ENCODE assay signal across 1 cellular context in the genomic region with DNA sequence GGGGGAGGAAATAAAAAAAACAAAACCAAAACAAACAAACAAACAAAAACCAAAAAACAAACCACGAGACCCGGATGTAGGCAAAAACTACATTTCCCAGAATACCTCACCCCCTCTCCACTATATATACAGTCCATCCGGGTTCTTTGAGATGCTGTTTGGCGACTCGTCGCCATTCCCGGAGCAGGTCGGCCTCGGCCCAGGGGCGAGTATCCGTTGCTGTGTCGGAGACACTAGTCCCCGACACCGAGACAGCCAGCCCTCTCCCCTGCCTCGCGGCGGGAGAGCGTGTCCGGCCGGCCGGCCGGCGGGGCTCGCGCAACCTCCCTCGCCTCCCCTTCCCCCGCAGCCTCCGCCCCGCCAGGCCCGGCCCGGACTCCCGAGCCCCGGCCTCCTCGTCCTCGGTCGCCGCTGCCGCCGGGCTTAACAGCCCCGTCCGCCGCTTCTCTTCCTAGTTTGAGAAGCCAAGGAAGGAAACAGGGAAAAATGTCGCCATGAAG.
TF ChIP-seq lines count a peak whose summit lies in the region.

A gene (plus strand): TSS at position 154 of the 500 bp plus-strand sequence. CDS start 456 bp downstream, outside the sequence.

TF ChIP-seq in K562, 482 proteins besides CTCF, POLR2A, EP300 and RAD21 (continued from another document and continues in another):
- no peak; the same call in 1 of the 2 replicates for TF ChIP-seq POLR2AphosphoS2 (IDR thresholded peaks at IDR 0.05; ENCODE audit: low read length)
- peak; percentile 69; the same call in 1 of the 2 replicates for TF ChIP-seq DIDO1 (tag; IDR thresholded peaks at IDR 0.05; ENCODE audit: low read depth)
- TF ChIP-seq, protein P1, sequence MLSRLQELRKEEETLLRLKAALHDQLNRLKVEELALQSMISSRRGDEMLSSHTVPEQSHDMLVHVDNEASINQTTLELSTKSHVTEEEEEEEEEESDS (CRISPR knock-in tag; IDR thresholded peaks at IDR 0.05), result no peak
- TF ChIP-seq ZNF12 (CRISPR knock-in tag; IDR thresholded peaks at IDR 0.05), result no peak
- TF ChIP-seq, protein P2, sequence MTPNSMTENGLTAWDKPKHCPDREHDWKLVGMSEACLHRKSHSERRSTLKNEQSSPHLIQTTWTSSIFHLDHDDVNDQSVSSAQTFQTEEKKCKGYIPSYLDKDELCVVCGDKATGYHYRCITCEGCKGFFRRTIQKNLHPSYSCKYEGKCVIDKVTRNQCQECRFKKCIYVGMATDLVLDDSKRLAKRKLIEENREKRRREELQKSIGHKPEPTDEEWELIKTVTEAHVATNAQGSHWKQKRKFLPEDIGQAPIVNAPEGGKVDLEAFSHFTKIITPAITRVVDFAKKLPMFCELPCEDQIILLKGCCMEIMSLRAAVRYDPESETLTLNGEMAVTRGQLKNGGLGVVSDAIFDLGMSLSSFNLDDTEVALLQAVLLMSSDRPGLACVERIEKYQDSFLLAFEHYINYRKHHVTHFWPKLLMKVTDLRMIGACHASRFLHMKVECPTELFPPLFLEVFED (CRISPR knock-in tag; conservative IDR thresholded peaks at IDR 0.05), result peak; percentile 71; the same call in 1 of the 2 replicates
- TF ChIP-seq HCFC1 (IDR thresholded peaks at IDR 0.05; ENCODE audit: low read depth, low read length), result peak; percentile 89
- TF ChIP-seq HMG20B (CRISPR knock-in tag; IDR thresholded peaks at IDR 0.05), result no peak
- TF ChIP-seq FOXK2 (conservative IDR thresholded peaks at IDR 0.05 in 1 of 2, IDR thresholded peaks at IDR 0.05 in 1 of 2; ENCODE audit: low read depth in 2 of 2), result peak; percentile 66 to 75; a peak in 3 of 4 replicates
- TF ChIP-seq JUND (IDR thresholded peaks at IDR 0.05; ENCODE audit: borderline replicate concordance, low read depth, low read length), result peak; percentile 48; the same call in 1 of the 2 replicates
- TF ChIP-seq JUND (tag; IDR thresholded peaks at IDR 0.05; ENCODE audit: borderline replicate concordance, low read depth, low read length), result no peak
- TF ChIP-seq, protein P3, sequence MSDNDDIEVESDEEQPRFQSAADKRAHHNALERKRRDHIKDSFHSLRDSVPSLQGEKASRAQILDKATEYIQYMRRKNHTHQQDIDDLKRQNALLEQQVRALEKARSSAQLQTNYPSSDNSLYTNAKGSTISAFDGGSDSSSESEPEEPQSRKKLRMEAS (CRISPR knock-in tag; IDR thresholded peaks at IDR 0.05), result no peak; the same call in 1 of the 2 replicates
- peak; percentile 93 for TF ChIP-seq KDM5B (IDR thresholded peaks at IDR 0.05; ENCODE audit: insufficient replicate concordance, low read depth, low read length)
- TF ChIP-seq SIX5 (IDR thresholded peaks at IDR 0.05; ENCODE audit: borderline replicate concordance in 1 of 2, insufficient read depth in 1 of 2, low read depth in 1 of 2, low read length in 2 of 2), result peak; percentile 45 to 65; a peak in 2 of 4 replicates
- TF ChIP-seq, protein P4, sequence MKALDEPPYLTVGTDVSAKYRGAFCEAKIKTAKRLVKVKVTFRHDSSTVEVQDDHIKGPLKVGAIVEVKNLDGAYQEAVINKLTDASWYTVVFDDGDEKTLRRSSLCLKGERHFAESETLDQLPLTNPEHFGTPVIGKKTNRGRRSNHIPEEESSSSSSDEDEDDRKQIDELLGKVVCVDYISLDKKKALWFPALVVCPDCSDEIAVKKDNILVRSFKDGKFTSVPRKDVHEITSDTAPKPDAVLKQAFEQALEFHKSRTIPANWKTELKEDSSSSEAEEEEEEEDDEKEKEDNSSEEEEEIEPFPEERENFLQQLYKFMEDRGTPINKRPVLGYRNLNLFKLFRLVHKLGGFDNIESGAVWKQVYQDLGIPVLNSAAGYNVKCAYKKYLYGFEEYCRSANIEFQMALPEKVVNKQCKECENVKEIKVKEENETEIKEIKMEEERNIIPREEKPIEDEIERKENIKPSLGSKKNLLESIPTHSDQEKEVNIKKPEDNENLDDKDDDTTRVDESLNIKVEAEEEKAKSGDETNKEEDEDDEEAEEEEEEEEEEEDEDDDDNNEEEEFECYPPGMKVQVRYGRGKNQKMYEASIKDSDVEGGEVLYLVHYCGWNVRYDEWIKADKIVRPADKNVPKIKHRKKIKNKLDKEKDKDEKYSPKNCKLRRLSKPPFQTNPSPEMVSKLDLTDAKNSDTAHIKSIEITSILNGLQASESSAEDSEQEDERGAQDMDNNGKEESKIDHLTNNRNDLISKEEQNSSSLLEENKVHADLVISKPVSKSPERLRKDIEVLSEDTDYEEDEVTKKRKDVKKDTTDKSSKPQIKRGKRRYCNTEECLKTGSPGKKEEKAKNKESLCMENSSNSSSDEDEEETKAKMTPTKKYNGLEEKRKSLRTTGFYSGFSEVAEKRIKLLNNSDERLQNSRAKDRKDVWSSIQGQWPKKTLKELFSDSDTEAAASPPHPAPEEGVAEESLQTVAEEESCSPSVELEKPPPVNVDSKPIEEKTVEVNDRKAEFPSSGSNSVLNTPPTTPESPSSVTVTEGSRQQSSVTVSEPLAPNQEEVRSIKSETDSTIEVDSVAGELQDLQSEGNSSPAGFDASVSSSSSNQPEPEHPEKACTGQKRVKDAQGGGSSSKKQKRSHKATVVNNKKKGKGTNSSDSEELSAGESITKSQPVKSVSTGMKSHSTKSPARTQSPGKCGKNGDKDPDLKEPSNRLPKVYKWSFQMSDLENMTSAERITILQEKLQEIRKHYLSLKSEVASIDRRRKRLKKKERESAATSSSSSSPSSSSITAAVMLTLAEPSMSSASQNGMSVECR (CRISPR knock-in tag; IDR thresholded peaks at IDR 0.05), result peak; percentile 63; the same call in 1 of the 2 replicates
- 0 out of 2 replicates have a peak, but pooled peaks have one; percentile 63 for TF ChIP-seq GTF2E2 (tag; IDR thresholded peaks at IDR 0.05)
- no peak for TF ChIP-seq RBM34 (IDR thresholded peaks at IDR 0.05; ENCODE audit: borderline replicate concordance, insufficient read depth, low read length)
- TF ChIP-seq PHF8 (IDR thresholded peaks at IDR 0.05; ENCODE audit: borderline replicate concordance, low read length), result peak; percentile 83; the same call in 1 of the 2 replicates
- TF ChIP-seq, protein P5, sequence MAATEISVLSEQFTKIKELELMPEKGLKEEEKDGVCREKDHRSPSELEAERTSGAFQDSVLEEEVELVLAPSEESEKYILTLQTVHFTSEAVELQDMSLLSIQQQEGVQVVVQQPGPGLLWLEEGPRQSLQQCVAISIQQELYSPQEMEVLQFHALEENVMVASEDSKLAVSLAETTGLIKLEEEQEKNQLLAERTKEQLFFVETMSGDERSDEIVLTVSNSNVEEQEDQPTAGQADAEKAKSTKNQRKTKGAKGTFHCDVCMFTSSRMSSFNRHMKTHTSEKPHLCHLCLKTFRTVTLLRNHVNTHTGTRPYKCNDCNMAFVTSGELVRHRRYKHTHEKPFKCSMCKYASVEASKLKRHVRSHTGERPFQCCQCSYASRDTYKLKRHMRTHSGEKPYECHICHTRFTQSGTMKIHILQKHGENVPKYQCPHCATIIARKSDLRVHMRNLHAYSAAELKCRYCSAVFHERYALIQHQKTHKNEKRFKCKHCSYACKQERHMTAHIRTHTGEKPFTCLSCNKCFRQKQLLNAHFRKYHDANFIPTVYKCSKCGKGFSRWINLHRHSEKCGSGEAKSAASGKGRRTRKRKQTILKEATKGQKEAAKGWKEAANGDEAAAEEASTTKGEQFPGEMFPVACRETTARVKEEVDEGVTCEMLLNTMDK (IDR thresholded peaks at IDR 0.05; ENCODE audit: borderline replicate concordance, insufficient read depth, low read depth, low read length, poor library complexity, severe bottlenecking), result no peak
- no peak for TF ChIP-seq DACH1 (IDR thresholded peaks at IDR 0.05; ENCODE audit: partially characterized antibody)
- no peak for TF ChIP-seq HDAC8 (tag; IDR thresholded peaks at IDR 0.05)
- TF ChIP-seq, protein P6, sequence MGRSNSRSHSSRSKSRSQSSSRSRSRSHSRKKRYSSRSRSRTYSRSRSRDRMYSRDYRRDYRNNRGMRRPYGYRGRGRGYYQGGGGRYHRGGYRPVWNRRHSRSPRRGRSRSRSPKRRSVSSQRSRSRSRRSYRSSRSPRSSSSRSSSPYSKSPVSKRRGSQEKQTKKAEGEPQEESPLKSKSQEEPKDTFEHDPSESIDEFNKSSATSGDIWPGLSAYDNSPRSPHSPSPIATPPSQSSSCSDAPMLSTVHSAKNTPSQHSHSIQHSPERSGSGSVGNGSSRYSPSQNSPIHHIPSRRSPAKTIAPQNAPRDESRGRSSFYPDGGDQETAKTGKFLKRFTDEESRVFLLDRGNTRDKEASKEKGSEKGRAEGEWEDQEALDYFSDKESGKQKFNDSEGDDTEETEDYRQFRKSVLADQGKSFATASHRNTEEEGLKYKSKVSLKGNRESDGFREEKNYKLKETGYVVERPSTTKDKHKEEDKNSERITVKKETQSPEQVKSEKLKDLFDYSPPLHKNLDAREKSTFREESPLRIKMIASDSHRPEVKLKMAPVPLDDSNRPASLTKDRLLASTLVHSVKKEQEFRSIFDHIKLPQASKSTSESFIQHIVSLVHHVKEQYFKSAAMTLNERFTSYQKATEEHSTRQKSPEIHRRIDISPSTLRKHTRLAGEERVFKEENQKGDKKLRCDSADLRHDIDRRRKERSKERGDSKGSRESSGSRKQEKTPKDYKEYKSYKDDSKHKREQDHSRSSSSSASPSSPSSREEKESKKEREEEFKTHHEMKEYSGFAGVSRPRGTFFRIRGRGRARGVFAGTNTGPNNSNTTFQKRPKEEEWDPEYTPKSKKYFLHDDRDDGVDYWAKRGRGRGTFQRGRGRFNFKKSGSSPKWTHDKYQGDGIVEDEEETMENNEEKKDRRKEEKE (IDR thresholded peaks at IDR 0.05; ENCODE audit: borderline replicate concordance in 1 of 2, control insufficient read depth in 1 of 2, low read depth in 2 of 2, low read length in 1 of 2), result no peak
- TF ChIP-seq, protein P7, sequence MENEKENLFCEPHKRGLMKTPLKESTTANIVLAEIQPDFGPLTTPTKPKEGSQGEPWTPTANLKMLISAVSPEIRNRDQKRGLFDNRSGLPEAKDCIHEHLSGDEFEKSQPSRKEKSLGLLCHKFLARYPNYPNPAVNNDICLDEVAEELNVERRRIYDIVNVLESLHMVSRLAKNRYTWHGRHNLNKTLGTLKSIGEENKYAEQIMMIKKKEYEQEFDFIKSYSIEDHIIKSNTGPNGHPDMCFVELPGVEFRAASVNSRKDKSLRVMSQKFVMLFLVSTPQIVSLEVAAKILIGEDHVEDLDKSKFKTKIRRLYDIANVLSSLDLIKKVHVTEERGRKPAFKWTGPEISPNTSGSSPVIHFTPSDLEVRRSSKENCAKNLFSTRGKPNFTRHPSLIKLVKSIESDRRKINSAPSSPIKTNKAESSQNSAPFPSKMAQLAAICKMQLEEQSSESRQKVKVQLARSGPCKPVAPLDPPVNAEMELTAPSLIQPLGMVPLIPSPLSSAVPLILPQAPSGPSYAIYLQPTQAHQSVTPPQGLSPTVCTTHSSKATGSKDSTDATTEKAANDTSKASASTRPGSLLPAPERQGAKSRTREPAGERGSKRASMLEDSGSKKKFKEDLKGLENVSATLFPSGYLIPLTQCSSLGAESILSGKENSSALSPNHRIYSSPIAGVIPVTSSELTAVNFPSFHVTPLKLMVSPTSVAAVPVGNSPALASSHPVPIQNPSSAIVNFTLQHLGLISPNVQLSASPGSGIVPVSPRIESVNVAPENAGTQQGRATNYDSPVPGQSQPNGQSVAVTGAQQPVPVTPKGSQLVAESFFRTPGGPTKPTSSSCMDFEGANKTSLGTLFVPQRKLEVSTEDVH (IDR thresholded peaks at IDR 0.05; ENCODE audit: low read depth, partially characterized antibody), result peak; percentile 66
- no peak for TF ChIP-seq MCM7 (IDR thresholded peaks at IDR 0.05)
- TF ChIP-seq YY1 (IDR thresholded peaks at IDR 0.05; ENCODE audit: borderline replicate concordance in 1 of 3, control insufficient read depth in 1 of 3, extremely low read depth in 1 of 3, insufficient read depth in 3 of 3, insufficient read length in 1 of 3, insufficient replicate concordance in 2 of 3, low read depth in 1 of 3, low read length in 2 of 3), result peak; percentile 39 to 91 (median 85)
- TF ChIP-seq, protein P8, sequence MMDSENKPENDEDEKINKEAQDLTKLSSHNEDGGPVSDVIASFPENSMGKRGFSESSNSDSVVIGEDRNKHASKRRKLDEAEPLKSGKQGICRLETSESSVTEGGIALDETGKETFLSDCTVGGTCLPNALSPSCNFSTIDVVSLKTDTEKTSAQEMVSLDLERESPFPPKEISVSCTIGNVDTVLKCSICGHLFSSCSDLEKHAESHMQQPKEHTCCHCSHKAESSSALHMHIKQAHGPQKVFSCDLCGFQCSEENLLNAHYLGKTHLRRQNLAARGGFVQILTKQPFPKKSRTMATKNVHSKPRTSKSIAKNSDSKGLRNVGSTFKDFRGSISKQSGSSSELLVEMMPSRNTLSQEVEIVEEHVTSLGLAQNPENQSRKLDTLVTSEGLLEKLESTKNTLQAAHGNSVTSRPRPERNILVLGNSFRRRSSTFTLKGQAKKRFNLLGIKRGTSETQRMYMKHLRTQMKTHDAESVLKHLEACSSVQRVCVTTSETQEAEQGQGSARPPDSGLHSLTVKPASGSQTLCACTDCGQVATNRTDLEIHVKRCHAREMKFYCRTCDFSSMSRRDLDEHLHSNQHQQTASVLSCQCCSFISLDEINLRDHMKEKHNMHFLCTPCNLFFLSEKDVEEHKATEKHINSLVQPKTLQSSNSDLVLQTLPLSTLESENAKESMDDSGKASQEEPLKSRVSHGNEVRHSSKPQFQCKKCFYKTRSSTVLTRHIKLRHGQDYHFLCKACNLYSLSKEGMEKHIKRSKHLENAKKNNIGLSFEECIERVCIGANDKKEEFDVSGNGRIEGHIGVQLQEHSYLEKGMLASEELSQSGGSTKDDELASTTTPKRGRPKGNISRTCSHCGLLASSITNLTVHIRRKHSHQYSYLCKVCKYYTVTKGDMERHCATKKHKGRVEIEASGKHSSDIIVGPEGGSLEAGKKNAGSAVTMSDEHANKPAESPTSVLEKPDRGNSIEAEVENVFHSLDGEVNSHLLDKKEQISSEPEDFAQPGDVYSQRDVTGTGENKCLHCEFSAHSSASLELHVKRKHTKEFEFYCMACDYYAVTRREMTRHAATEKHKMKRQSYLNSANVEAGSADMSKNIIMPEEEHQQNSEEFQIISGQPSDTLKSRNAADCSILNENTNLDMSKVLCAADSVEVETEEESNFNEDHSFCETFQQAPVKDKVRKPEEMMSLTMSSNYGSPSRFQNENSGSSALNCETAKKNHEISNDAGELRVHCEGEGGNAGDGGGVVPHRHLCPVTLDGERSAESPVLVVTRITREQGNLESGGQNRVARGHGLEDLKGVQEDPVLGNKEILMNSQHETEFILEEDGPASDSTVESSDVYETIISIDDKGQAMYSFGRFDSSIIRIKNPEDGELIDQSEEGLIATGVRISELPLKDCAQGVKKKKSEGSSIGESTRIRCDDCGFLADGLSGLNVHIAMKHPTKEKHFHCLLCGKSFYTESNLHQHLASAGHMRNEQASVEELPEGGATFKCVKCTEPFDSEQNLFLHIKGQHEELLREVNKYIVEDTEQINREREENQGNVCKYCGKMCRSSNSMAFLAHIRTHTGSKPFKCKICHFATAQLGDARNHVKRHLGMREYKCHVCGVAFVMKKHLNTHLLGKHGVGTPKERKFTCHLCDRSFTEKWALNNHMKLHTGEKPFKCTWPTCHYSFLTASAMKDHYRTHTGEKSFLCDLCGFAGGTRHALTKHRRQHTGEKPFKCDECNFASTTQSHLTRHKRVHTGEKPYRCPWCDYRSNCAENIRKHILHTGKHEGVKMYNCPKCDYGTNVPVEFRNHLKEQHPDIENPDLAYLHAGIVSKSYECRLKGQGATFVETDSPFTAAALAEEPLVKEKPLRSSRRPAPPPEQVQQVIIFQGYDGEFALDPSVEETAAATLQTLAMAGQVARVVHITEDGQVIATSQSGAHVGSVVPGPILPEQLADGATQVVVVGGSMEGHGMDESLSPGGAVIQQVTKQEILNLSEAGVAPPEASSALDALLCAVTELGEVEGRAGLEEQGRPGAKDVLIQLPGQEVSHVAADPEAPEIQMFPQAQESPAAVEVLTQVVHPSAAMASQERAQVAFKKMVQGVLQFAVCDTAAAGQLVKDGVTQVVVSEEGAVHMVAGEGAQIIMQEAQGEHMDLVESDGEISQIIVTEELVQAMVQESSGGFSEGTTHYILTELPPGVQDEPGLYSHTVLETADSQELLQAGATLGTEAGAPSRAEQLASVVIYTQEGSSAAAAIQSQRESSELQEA (IDR thresholded peaks at IDR 0.05; ENCODE audit: low read depth), result peak; percentile 47; the same call in 1 of the 2 replicates
- 0 out of 2 replicates have a peak, but pooled peaks have one; percentile 38 for TF ChIP-seq ZBTB1 (CRISPR knock-in tag; IDR thresholded peaks at IDR 0.05; ENCODE audit: borderline replicate concordance, low read depth)
- peak; percentile 79; the same call in 1 of the 2 replicates for TF ChIP-seq PML (IDR thresholded peaks at IDR 0.05; ENCODE audit: low read length)
